ENCODE assay signal across 20 cellular contexts in genomic region chr18:62880673-62881364, GRCh38.
DNase-seq lines count a peak whose midpoint lies in the region; ATAC-seq, FAIRE-seq and TF ChIP-seq lines count a peak whose summit lies in the region.
"Had no signal": no experiment of that assay in that cellular context is flagged by ENCODE, and none has a peak within 500 bp of the region (broad histone marks: within the 10 kb centered on the region; RNA-seq: fewer than 3 reads in every experiment).

No MANE protein-coding gene starts in this region.

- peak overlapping the region; percentile 62; the same call in 2 of the 3 replicates for H3K4me2 ChIP-seq in A549

- H3K4me3 ChIP-seq in A549 (no peak overlapping the region), adrenal gland (no peak overlapping the region)
- H3K4me3 ChIP-seq in CD8-positive, alpha-beta T cell (ENCODE audit: low read depth, low read length), result no peak overlapping the region
- H3K4me3 ChIP-seq: skin epidermis, upper lobe of left lung had no signal

- H3K27ac ChIP-seq in A549, result peak overlapping the region; percentile 39 to 49; a peak in 2 of 6 replicates
- H3K27ac ChIP-seq in adrenal gland, result no peak overlapping the region
- H3K27ac ChIP-seq in CD8-positive, alpha-beta T cell (ENCODE audit: low read depth, low read length), result no peak overlapping the region
- H3K27ac ChIP-seq: skin epidermis, upper lobe of left lung had no signal

- H3K4me1 Mint-ChIP-seq in CD8-positive, alpha-beta T cell (ENCODE audit: low read depth), result peaks cover 11% of the 10 kb centered on the region

- H3K36me3 ChIP-seq in adrenal gland (replicated peaks in 1 of 2), result no peaks in the 10 kb centered on the region
- H3K36me3 ChIP-seq in CD8-positive, alpha-beta T cell (ENCODE audit: insufficient read depth, low read length), result no peaks in the 10 kb centered on the region
- H3K36me3 ChIP-seq: upper lobe of left lung had no signal

- CTCF ChIA-PET in A549 (lab: Yijun Ruan, JAX), result no interaction called here
- CTCF ChIA-PET in CD8-positive, alpha-beta T cell (lab: Charles Lee), result no interaction called here

- H3K4me1 ChIP-seq in A549, result peaks cover 66% of the 10 kb centered on the region
- peaks cover 3 to 33% of the 10 kb centered on the region in 2 donors for H3K4me1 ChIP-seq in adrenal gland (replicated peaks in 1 of 2)
- H3K4me1 ChIP-seq in CD8-positive, alpha-beta T cell (ENCODE audit: insufficient read depth, low read length), result no peaks in the 10 kb centered on the region

- WGBS in A549 (ENCODE audit: missing lambda C conversion rate), result 86% methylated on average over 4 of the region's 4 CpGs
- 78 to 87% (median 83%) methylated on average over 4 of the region's 4 CpGs for WGBS in adrenal gland, 4 donors

- intact Hi-C loops in adrenal gland (cut with DNase I), result no loop called here
- intact Hi-C loops in CD8-positive, alpha-beta T cell (cut with DNase I, micrococcal nuclease), result no loop called here

- FAIRE-seq in A549 (lab: Jason Lieb, UNC) (no peak), D721Med (lab: Jason Lieb, UNC) (peak; percentile 11), HTR-8/SVneo (lab: Jason Lieb, UNC) (no peak)
- FAIRE-seq: frontal cortex had no signal

- no peaks in the 10 kb centered on the region for H3K27me3 Mint-ChIP-seq in CD8-positive, alpha-beta T cell (ENCODE audit: low read depth)
- H3K27me3 Mint-ChIP-seq: activated CD4-positive, alpha-beta memory T cell treated with anti-CD3 and anti-CD28 coated beads for 36 hours; CD4-positive, alpha-beta T cell; naive thymus-derived CD4-positive, alpha-beta T cell had no signal

- no peak overlapping the region for H3K4me3 Mint-ChIP-seq in CD8-positive, alpha-beta T cell
- H3K4me3 Mint-ChIP-seq: activated CD4-positive, alpha-beta memory T cell treated with anti-CD3 and anti-CD28 coated beads for 36 hours; CD4-positive, alpha-beta T cell; naive thymus-derived CD4-positive, alpha-beta T cell had no signal

- POLR2A ChIA-PET in A549 (lab: Yijun Ruan, JAX), result interaction anchor here (0.6 kb wide), 1 partner anchor 164 kb away, joined by 4 read pairs; no protein-coding TSS in a partner anchor
- POLR2A ChIA-PET in CD8-positive, alpha-beta T cell (lab: Charles Lee), result no interaction called here

- no peaks in the 10 kb centered on the region for H3K9me3 ChIP-seq in A549
- H3K9me3 ChIP-seq in adrenal gland (replicated peaks in 1 of 3), result no peaks in the 10 kb centered on the region
- H3K9me3 ChIP-seq in CD8-positive, alpha-beta T cell (ENCODE audit: low read length), result no peaks in the 10 kb centered on the region
- H3K9me3 ChIP-seq: upper lobe of left lung had no signal

- no peak for TF ChIP-seq CTCF in A549 (IDR thresholded peaks at IDR 0.05)
- TF ChIP-seq CTCF in D721Med (IDR thresholded peaks at IDR 0.05; ENCODE audit: insufficient read depth, missing control alignments), result no peak
- no peak for TF ChIP-seq CTCF in adrenal gland (IDR thresholded peaks at IDR 0.05)
- TF ChIP-seq CTCF in CD8-positive, alpha-beta T cell (IDR thresholded peaks at IDR 0.05), result no peak

- ATAC-seq in A549, result no peak
- ATAC-seq in CD8-positive, alpha-beta T cell, result no peak
- ATAC-seq: left colon; naive thymus-derived CD4-positive, alpha-beta T cell had no signal

- no peak for TF ChIP-seq EP300 in A549 (IDR thresholded peaks at IDR 0.05)

- H3K36me3 Mint-ChIP-seq in CD8-positive, alpha-beta T cell, result no peaks in the 10 kb centered on the region
- H3K36me3 Mint-ChIP-seq: activated CD4-positive, alpha-beta memory T cell treated with anti-CD3 and anti-CD28 coated beads for 36 hours had no signal

- no peak overlapping the region for H3K27ac Mint-ChIP-seq in CD8-positive, alpha-beta T cell
- H3K27ac Mint-ChIP-seq: activated CD4-positive, alpha-beta memory T cell treated with anti-CD3 and anti-CD28 coated beads for 36 hours; CD4-positive, alpha-beta T cell had no signal

- no peak for TF ChIP-seq RAD21 in A549 (conservative IDR thresholded peaks at IDR 0.05 in 1 of 2, IDR thresholded peaks at IDR 0.05 in 1 of 2)

- no peaks in the 10 kb centered on the region for H3K27me3 ChIP-seq in adrenal gland
- H3K27me3 ChIP-seq in CD8-positive, alpha-beta T cell (ENCODE audit: insufficient read depth, low read length), result no peaks in the 10 kb centered on the region
- H3K27me3 ChIP-seq: upper lobe of left lung had no signal

- no peak for TF ChIP-seq POLR2A in A549 (IDR thresholded peaks at IDR 0.05; ENCODE audit: low read length)
- no peak for TF ChIP-seq POLR2A in adrenal gland (IDR thresholded peaks at IDR 0.05)

- no peaks in the 10 kb centered on the region for H3K9me3 Mint-ChIP-seq in CD8-positive, alpha-beta T cell
- H3K9me3 Mint-ChIP-seq: activated CD4-positive, alpha-beta memory T cell treated with anti-CD3 and anti-CD28 coated beads for 36 hours; CD4-positive, alpha-beta T cell; naive thymus-derived CD4-positive, alpha-beta T cell had no signal

- no peak for DNase-seq in A549 (ENCODE audit: low read depth in 1 of 2, low spot score in 1 of 2)
- DNase-seq in D721Med (ENCODE audit: insufficient read length, low spot score), result no peak
- DNase-seq in NCI-H510A (lab: John Stamatoyannopoulos, UW), result peak; percentile 37
- DNase-seq in adrenal gland, result peak in 4 of 7 donors; percentile 38 to 56 (median 44)
- DNase-seq in activated gamma-delta T cell (lab: John Stamatoyannopoulos, UW), result no peak
- no peak for DNase-seq in HTR-8/SVneo (ENCODE audit: insufficient read length, low spot score)
- DNase-seq in pons (ENCODE audit: low spot score), result no peak
- no peak for DNase-seq in CD8-positive, alpha-beta T cell
- DNase-seq: activated naive CD4-positive, alpha-beta T cell treated with Interleukin-2 at 50 U/mL for 16 hours; activated T-cell treated with anti-CD3 and anti-CD28 coated beads for 4 hours; CD4-positive, alpha-beta T cell; effector memory CD4-positive, alpha-beta T cell; left colon; naive thymus-derived CD4-positive, alpha-beta T cell; NCI-H524; Right ventricle myocardium superior had no signal

TF ChIP-seq in A549, 52 proteins besides CTCF, POLR2A, EP300 and RAD21:
- TF ChIP-seq FOSL2 (IDR thresholded peaks at IDR 0.05) (no peak), FOSL2 (CRISPR knock-in tag; IDR thresholded peaks at IDR 0.05) (0 out of 2 replicates have a peak, but pooled peaks have one; percentile 8), FOXS1 (CRISPR knock-in tag; IDR thresholded peaks at IDR 0.05) (no peak)
TF ChIP-seq in A549: peak in this region for 1.

Comparison
In these comparisons a context has a peak if more than half of its experiments do, and no peak if none do; other contexts are left out.
1. DNase-seq: peak in NCI-H510A (single experiment) and adrenal gland (4 of 7); none in A549 (0 of 2), D721Med (single experiment), activated gamma-delta T cell (single experiment), HTR-8/SVneo (single experiment), pons (single experiment) and CD8-positive, alpha-beta T cell (0 of 7).
2. H3K27ac ChIP-seq: peak in A549 (2 of 2); none in adrenal gland (0 of 5) and CD8-positive, alpha-beta T cell (single experiment).